In genomic region chr9:136995772-136996308, GRCh38 we compare ENCODE assay signal across 1 cellular context.
TF ChIP-seq lines count a peak whose summit lies in the region.

No MANE protein-coding gene starts in this region.

TF ChIP-seq in GM12878, 131 proteins besides CTCF, POLR2A, EP300 and RAD21:
- TF ChIP-seq NFIC (IDR thresholded peaks at IDR 0.05; ENCODE audit: low read depth, low read length), result no peak
- no peak for TF ChIP-seq CHD2 (IDR thresholded peaks at IDR 0.05; ENCODE audit: borderline replicate concordance, low read depth, low read length)
- TF ChIP-seq KAT2A (conservative IDR thresholded peaks at IDR 0.05; ENCODE audit: control insufficient read depth, low read depth, low read length), result no peak
- no peak for TF ChIP-seq MXI1 (IDR thresholded peaks at IDR 0.05; ENCODE audit: low read depth, low read length)
- no peak for TF ChIP-seq IKZF1 (conservative IDR thresholded peaks at IDR 0.05)
- TF ChIP-seq PAX8 (IDR thresholded peaks at IDR 0.05), result no peak
- TF ChIP-seq RFX5 (IDR thresholded peaks at IDR 0.05; ENCODE audit: low read depth, low read length), result no peak
- TF ChIP-seq E4F1 (IDR thresholded peaks at IDR 0.05; ENCODE audit: borderline replicate concordance, partially characterized antibody), result no peak
- TF ChIP-seq SREBF1 (IDR thresholded peaks at IDR 0.05; ENCODE audit: low read length), result no peak
- no peak for TF ChIP-seq MTA2 (IDR thresholded peaks at IDR 0.05; ENCODE audit: low read depth)
- no peak for TF ChIP-seq NFYA (IDR thresholded peaks at IDR 0.05; ENCODE audit: borderline replicate concordance, low read depth, low read length)
- TF ChIP-seq FOXK2 (IDR thresholded peaks at IDR 0.05), result no peak
- no peak for TF ChIP-seq EED (IDR thresholded peaks at IDR 0.05; ENCODE audit: low read depth)
